ENCODE assay signal across 11 cellular contexts in genomic region chr14:105317546-105317945, GRCh38. TPM values are rescaled to one million over a fixed set of nuclear protein-coding genes. Genes with fewer than 3 reads are reported as not detected.
DNase-seq lines count a peak whose midpoint lies in the region; ATAC-seq, FAIRE-seq and TF ChIP-seq lines count a peak whose summit lies in the region.
"Had no signal": no experiment of that assay in that cellular context is flagged by ENCODE, and none has a peak within 500 bp of the region (broad histone marks: within the 10 kb centered on the region; RNA-seq: fewer than 3 reads in every experiment).

No MANE protein-coding gene starts in this region.

- H3K27ac ChIP-seq in esophagus muscularis mucosa (replicated peaks in 1 of 4) (peak overlapping the region; percentile 69 to 88 (median 79)), pancreas (peak overlapping the region in 3 of 4 donors; percentile 12 to 33 (median 31))
- H3K27ac ChIP-seq: HL-60 had no signal

- no peak overlapping the region for H3K9ac ChIP-seq in Loucy (ENCODE audit: low read depth, low read length, poor library complexity, severe bottlenecking)

- FAIRE-seq in pancreas (lab: Jason Lieb, UNC), result no peak

- WGBS in esophagus muscularis mucosa, result 13% methylated on average over 6 of the region's 11 CpGs
- 38 to 39% methylated on average over 11 of the region's 11 CpGs for WGBS in pancreas, 2 donors

- peaks cover 53% of the 10 kb centered on the region for H3K79me2 ChIP-seq in Loucy (ENCODE audit: insufficient read depth, low read length)

- H3K27me3 ChIP-seq in Loucy (ENCODE audit: insufficient read depth, low read length, poor library complexity, severe bottlenecking) (no peaks in the 10 kb centered on the region), esophagus muscularis mucosa (no peaks in the 10 kb centered on the region), pancreas (no peaks in the 10 kb centered on the region)

- peak overlapping the region; percentile 95 for H3K4me2 ChIP-seq in Loucy (ENCODE audit: low read depth, low read length, poor library complexity, severe bottlenecking)

- peak in 2 of 4 donors; percentile 11 to 16 for ATAC-seq in pancreas
- no peak for ATAC-seq in mucosa of descending colon
- no peak for ATAC-seq in GM21360 (IDR thresholded peaks at IDR 0.05; ENCODE audit: unreplicated experiment)

- no peaks in the 10 kb centered on the region for H3F3A ChIP-seq in Loucy (ENCODE audit: low read depth)

- H2AFZ ChIP-seq in Loucy (ENCODE audit: low read length), result no peak overlapping the region

- H3K4me3 ChIP-seq in AG10803 (ENCODE audit: low read length), result peak overlapping the region; percentile 15
- peak overlapping the region; percentile 0 for H3K4me3 ChIP-seq in Loucy (ENCODE audit: low read length, poor library complexity, severe bottlenecking)
- H3K4me3 ChIP-seq in esophagus muscularis mucosa, result peak overlapping the region in 3 of 4 donors; percentile 14 to 92 (median 23)
- no peak overlapping the region for H3K4me3 ChIP-seq in pancreas
- no peak overlapping the region for H3K4me3 ChIP-seq in mucosa of descending colon

- H3K36me3 ChIP-seq in Loucy (ENCODE audit: insufficient read depth, low read length) (no peaks in the 10 kb centered on the region), esophagus muscularis mucosa (peaks cover 0 to 5% (median 0%) of the 10 kb centered on the region in 4 donors), pancreas (no peaks in the 10 kb centered on the region), mucosa of descending colon (ENCODE audit: low read depth) (no peaks in the 10 kb centered on the region)

- no peaks in the 10 kb centered on the region for H3K9me2 ChIP-seq in Loucy (replicated peaks; ENCODE audit: low read depth, low read length)

- H4K20me1 ChIP-seq in Loucy (ENCODE audit: insufficient read depth, low read length, poor library complexity, severe bottlenecking), result peaks cover 21% of the 10 kb centered on the region

- TF ChIP-seq CTCF in AG10803 (conservative IDR thresholded peaks at IDR 0.05; ENCODE audit: low read length), result peak; percentile 43
- TF ChIP-seq CTCF in Loucy (conservative IDR thresholded peaks at IDR 0.05; ENCODE audit: low read length), result no peak
- TF ChIP-seq CTCF in esophagus muscularis mucosa (IDR thresholded peaks at IDR 0.05), result peak in 1 of 3 experiments; percentile 41
- TF ChIP-seq CTCF in pancreas (IDR thresholded peaks at IDR 0.05), result no peak
- no peak for TF ChIP-seq CTCF in mucosa of descending colon (IDR thresholded peaks at IDR 0.05)

- H3K9me3 ChIP-seq in Loucy (ENCODE audit: insufficient read depth, low read depth, low read length) (no peaks in the 10 kb centered on the region), esophagus muscularis mucosa (no peaks in the 10 kb centered on the region), pancreas (no peaks in the 10 kb centered on the region), mucosa of descending colon (no peaks in the 10 kb centered on the region)

- intact Hi-C loops in esophagus muscularis mucosa (cut with DNase I) (loop anchor here (10.0 kb wide), 1 partner anchor 73 kb away; the partner anchor contains the start of gene BTBD6), pancreas (cut with DNase I) (no loop called here), mucosa of descending colon (cut with DNase I, micrococcal nuclease) (no loop called here)

- peaks cover 35% of the 10 kb centered on the region for H3K4me1 ChIP-seq in Loucy (ENCODE audit: insufficient read depth, low read length, poor library complexity, severe bottlenecking)
- peaks cover 36 to 55% (median 44%) of the 10 kb centered on the region in 4 donors for H3K4me1 ChIP-seq in esophagus muscularis mucosa
- peaks cover 0 to 13% (median 7%) of the 10 kb centered on the region in 3 donors for H3K4me1 ChIP-seq in pancreas
- peaks cover 14% of the 10 kb centered on the region for H3K4me1 ChIP-seq in mucosa of descending colon (ENCODE audit: low read depth)

- DNase-seq in AG10803 (ENCODE audit: low read depth), result peak; percentile 70
- no peak for DNase-seq in esophagus muscularis mucosa (ENCODE audit: extremely low spot score)
- peak in 2 of 6 donors; percentile 24 to 60 for DNase-seq in pancreas
- DNase-seq in HPDE6-E6E7 (ENCODE audit: extremely low spot score), result no peak
- DNase-seq in mucosa of descending colon, result no peak
- DNase-seq in NCI-H2227 (lab: John Stamatoyannopoulos, UW; ENCODE audit: unreplicated experiment), result no peak
- DNase-seq: DMS153, NCI-H510A had no signal

- no peak for TF ChIP-seq POLR2A in esophagus muscularis mucosa (IDR thresholded peaks at IDR 0.05; ENCODE audit: low read depth)

- no peak for TF ChIP-seq EP300 in esophagus muscularis mucosa (IDR thresholded peaks at IDR 0.05)

RNA-seq across cellular contexts. Expression of gene PACS2, which starts 3.0 kb away (rescaled TPM):
- total RNA-seq in esophagus muscularis mucosa, result 10 to 100 TPM; 59.8 to 97.4 (median 71.2) TPM
- 10 to 100 TPM; 36.9 to 63.6 (median 46.2) TPM for total RNA-seq in pancreas
- 100 to 1,000 TPM in 1 of 2 donors, 10 to 100 TPM in 1; 77.7 to 128 TPM for polyA plus RNA-seq in pancreas
- total RNA-seq in mucosa of descending colon, result 10 to 100 TPM; 71.7 to 84.3 (median 78.9) TPM

RNA-seq across cellular contexts. Expression of gene BRF1, which starts 16.7 kb away (rescaled TPM):
- total RNA-seq in esophagus muscularis mucosa (10 to 100 TPM; 23.0 to 47.3 (median 41.4) TPM), pancreas (10 to 100 TPM; 13.6 to 25.4 (median 19.3) TPM), mucosa of descending colon (10 to 100 TPM; 27.4 to 40.1 (median 34.2) TPM)
- polyA plus RNA-seq in pancreas, result 10 to 100 TPM; 34.5 to 50.2 TPM

Comparison
In these comparisons a context has a peak if more than half of its experiments do, and no peak if none do; other contexts are left out.
1. H3K4me3 ChIP-seq: peak in AG10803 (single experiment), Loucy (single experiment) and esophagus muscularis mucosa (3 of 4); none in pancreas (0 of 4) and mucosa of descending colon (single experiment).